ENCODE assay signal across 10 cellular contexts in the genomic region with DNA sequence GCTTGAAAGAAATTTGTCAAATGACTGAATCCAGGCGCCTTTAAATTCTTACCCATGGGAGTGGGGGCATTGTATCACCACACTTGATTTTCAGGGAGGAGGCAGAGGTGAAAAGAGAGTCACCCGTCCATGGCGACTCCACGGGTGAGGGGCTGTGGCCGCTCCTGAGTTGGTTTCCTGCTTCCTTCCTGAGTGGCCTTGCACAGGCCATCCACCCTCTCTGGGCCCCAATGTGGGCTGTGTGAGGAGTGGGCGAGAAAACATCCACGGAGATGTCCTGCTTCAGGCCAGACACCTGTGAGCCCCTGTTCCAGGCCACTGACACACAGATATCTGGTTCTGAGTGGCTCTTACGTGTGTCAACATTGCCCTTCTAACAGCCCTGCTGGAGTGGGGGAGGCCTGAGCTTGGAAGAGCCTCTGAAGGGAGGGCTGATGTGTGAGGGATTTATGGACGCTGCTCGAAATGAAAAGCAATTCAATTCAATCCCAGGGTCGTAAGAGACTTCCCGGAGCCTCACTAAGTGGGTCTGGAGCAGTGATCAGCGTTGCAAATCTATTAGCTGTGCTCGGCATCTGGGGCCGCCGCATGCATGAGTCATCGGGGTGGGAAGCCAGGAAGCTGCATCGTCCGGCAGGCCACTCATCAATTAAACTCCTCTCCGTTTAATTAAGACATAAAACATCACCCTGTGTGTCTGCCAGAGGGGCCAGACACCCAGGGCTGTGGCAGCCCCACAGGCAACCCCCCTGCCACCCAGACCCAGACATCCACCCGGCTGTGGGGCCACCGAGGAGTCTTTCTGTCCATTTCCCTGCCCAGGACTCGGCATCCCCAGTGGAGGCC. TPM values are rescaled to one million over a fixed set of nuclear protein-coding genes. Genes with fewer than 3 reads are reported as not detected.
DNase-seq lines count a peak whose midpoint lies in the region; ATAC-seq and TF ChIP-seq lines count a peak whose summit lies in the region.
"Had no signal": no experiment of that assay in that cellular context is flagged by ENCODE, and none has a peak within 500 bp of the region (broad histone marks: within the 10 kb centered on the region; RNA-seq: fewer than 3 reads in every experiment).

No MANE protein-coding gene starts in this region.

- H3K4me3 ChIP-seq in AG10803 (ENCODE audit: low read length) (no peak overlapping the region), SJSA1 (no peak overlapping the region), kidney epithelial cell (ENCODE audit: low read depth, low read length) (no peak overlapping the region)

- H3K4me1 ChIP-seq in SJSA1 (replicated peaks), result peaks cover 12% of the 10 kb centered on the region

- no peaks in the 10 kb centered on the region for H3K36me3 ChIP-seq in SJSA1
- H3K36me3 ChIP-seq in kidney epithelial cell (ENCODE audit: control insufficient read depth, insufficient read depth, low read length), result no peaks in the 10 kb centered on the region

- peak; percentile 76 for DNase-seq in AG10803 (ENCODE audit: low read depth)
- peak; percentile 86 for DNase-seq in HFFc6
- DNase-seq in SJSA1 (ENCODE audit: low read depth in 1 of 2, low spot score in 2 of 2), result peak; percentile 43 to 71
- DNase-seq in kidney epithelial cell (ENCODE audit: low read depth), result peak; percentile 63
- no peak for DNase-seq in stimulated activated CD4-positive, alpha-beta T cell treated with anti-CD3 and anti-CD28 coated beads, Interleukin-2, amount 100 ng/mL, for 48 hours
- no peak for DNase-seq in SIG-M5 (lab: John Stamatoyannopoulos, UW)
- DNase-seq in superior temporal gyrus (ENCODE audit: extremely low spot score), result no peak

- H3K27ac Mint-ChIP-seq in HFFc6, result peak overlapping the region; percentile 70

- no peak for ATAC-seq in GM21737 (IDR thresholded peaks at IDR 0.05; ENCODE audit: unreplicated experiment)
- ATAC-seq: activated CD4-positive, CD25-positive, alpha-beta regulatory T cell treated with anti-CD3 and anti-CD28 coated beads, Interleukin-2, amount 50 U/mL, for 24 hours had no signal

- H3K27me3 ChIP-seq in SJSA1 (replicated peaks) (no peaks in the 10 kb centered on the region), kidney epithelial cell (ENCODE audit: control insufficient read depth, insufficient read depth, low read length) (peaks cover 9% of the 10 kb centered on the region)

- no peaks in the 10 kb centered on the region for H3K9me3 ChIP-seq in SJSA1 (replicated peaks)

- TF ChIP-seq CTCF in AG10803 (conservative IDR thresholded peaks at IDR 0.05; ENCODE audit: low read length) (no peak), HFFc6 (IDR thresholded peaks at IDR 0.05) (no peak), kidney epithelial cell (IDR thresholded peaks at IDR 0.05; ENCODE audit: insufficient read depth, low read length, poor library complexity, severe bottlenecking) (no peak)

- H3K27me3 Mint-ChIP-seq in HFFc6 (ENCODE audit: insufficient read depth), result peaks cover 3% of the 10 kb centered on the region

- peaks cover 34% of the 10 kb centered on the region for H3K4me1 Mint-ChIP-seq in HFFc6 (ENCODE audit: low read depth)

- H3K9me3 Mint-ChIP-seq in HFFc6, result no peaks in the 10 kb centered on the region; the same call in 1 of the 2 replicates

- no peak overlapping the region for H3K27ac ChIP-seq in SJSA1
- H3K27ac ChIP-seq: epithelial cell of prostate had no signal

- H3K36me3 Mint-ChIP-seq in HFFc6 (ENCODE audit: low read depth), result no peaks in the 10 kb centered on the region

- peak overlapping the region; percentile 41 for H3K4me3 Mint-ChIP-seq in HFFc6

RNA-seq across cellular contexts. Expression of gene PRR23E, which starts 20.0 kb away (rescaled TPM):
- not detected for total RNA-seq in HFFc6 (2021; fragmentation: NEBNext Ultra II Directional; extraction: Animal tissue kit (Norgen Biotek cat#: 25700))
- total RNA-seq in SJSA1 (2014; rRNA removed; shearing (Covaris generic)), result not detected in 2 replicates
- not detected in 2 replicates for total RNA-seq in kidney epithelial cell

Comparison
In these comparisons a context has a peak if more than half of its experiments do, and no peak if none do; other contexts are left out.
1. DNase-seq: peak in AG10803 (single experiment), HFFc6 (single experiment), SJSA1 (2 of 2) and kidney epithelial cell (single experiment); none in stimulated activated CD4-positive, alpha-beta T cell treated with anti-CD3 and anti-CD28 coated beads, Interleukin-2, amount 100 ng/mL, for 48 hours (0 of 2), SIG-M5 (single experiment) and superior temporal gyrus (single experiment).